Comparison of ENCODE assay signal across 8 cellular contexts in genomic region chr9:89549031-89549644, GRCh38. TPM values are rescaled to one million over a fixed set of nuclear protein-coding genes. Genes with fewer than 3 reads are reported as not detected.
DNase-seq lines count a peak whose midpoint lies in the region; ATAC-seq and TF ChIP-seq lines count a peak whose summit lies in the region.

No MANE protein-coding gene starts in this region.

- intact Hi-C loops in left lung (cut with DNase I): loop anchor here in 1 of 2 donors (5.0 kb wide), 1 partner anchor 232 kb away; the partner anchor contains the start of gene SECISBP2

- no peaks in the 10 kb centered on the region for H3K27me3 ChIP-seq in left lung

- peak; percentile 77 to 96 for TF ChIP-seq CTCF in left lung (IDR thresholded peaks at IDR 0.05)

- no peak overlapping the region for H3K27ac ChIP-seq in left lung

- H3K4me3 ChIP-seq in left lung: no peak overlapping the region

- DNase-seq in ACHN (peak; percentile 67), NCI-H2196 treated with DMSO at 0.1 percent for 48 hours (lab: John Stamatoyannopoulos, UW; ENCODE audit: unreplicated experiment) (peak; percentile 61), cerebellar cortex (ENCODE audit: low spot score) (peak; percentile 61), left lung (peak; percentile 83 to 94)
- DNase-seq in activated CD4-positive, alpha-beta T cell treated with anti-CD3 and anti-CD28 coated beads for 24 hours (ENCODE audit: low read depth in 2 of 2): peak; percentile 83 to 86
- peak; percentile 77 to 86 (median 81) for DNase-seq in stimulated activated CD4-positive, alpha-beta T cell treated with anti-CD3 and anti-CD28 coated beads, TNF-alpha, amount 100 ng/mL, for 48 hours (ENCODE audit: low read depth in 3 of 3)

- H3K9me3 ChIP-seq in left lung: peaks cover 0 to 12% of the 10 kb centered on the region in 2 donors

- no peaks in the 10 kb centered on the region for H3K36me3 ChIP-seq in left lung

- in situ Hi-C loops in ACHN (cut with HindIII; ENCODE audit: low pct_ligation_motif_present, low pct_unique_long_range_greater_than_20kb, low sequenced_read_pairs): no loop called here

- ATAC-seq in GM18858 (IDR thresholded peaks at IDR 0.05; ENCODE audit: unreplicated experiment) (peak; percentile 90), HG03095 (IDR thresholded peaks at IDR 0.05; ENCODE audit: unreplicated experiment) (peak; percentile 76), left lung (peak; percentile 99)

- peaks cover 0 to 24% of the 10 kb centered on the region in 2 donors for H3K4me1 ChIP-seq in left lung

RNA-seq across cellular contexts. Expression of gene SEMA4D, which starts 51.2 kb away (rescaled TPM):
- total RNA-seq in left lung: 10 to 100 TPM; 30.2 to 71.9 TPM

RNA-seq across cellular contexts. Expression of gene GADD45G, which starts 55.7 kb away (rescaled TPM):
- total RNA-seq in left lung: 10 to 100 TPM; 11.2 to 12.6 TPM
